8 cellular contexts compared by ENCODE assay signal in genomic region chr15:57947282-57947681, GRCh38.
"Had no signal": no experiment of that assay in that cellular context is flagged by ENCODE, and none has a peak within 500 bp of the region (broad histone marks: within the 10 kb centered on the region; RNA-seq: fewer than 3 reads in every experiment).

No MANE protein-coding gene starts in this region.

- H3K27ac Mint-ChIP-seq: GM23338, H9 had no signal

- H3K4me3 ChIP-seq: GM23338 had no signal

- DNase-seq: HCEC 1CT, IMR-90, KBM-7 had no signal

- FAIRE-seq: H1, H54, HTR-8/SVneo had no signal

- H3K4me3 Mint-ChIP-seq: GM23338, H9 had no signal

- H3K4me2 ChIP-seq: GM23338 had no signal

- H3K9me3 Mint-ChIP-seq: GM23338, H9 had no signal
